ENCODE assay signal across 8 cellular contexts in the genomic region with DNA sequence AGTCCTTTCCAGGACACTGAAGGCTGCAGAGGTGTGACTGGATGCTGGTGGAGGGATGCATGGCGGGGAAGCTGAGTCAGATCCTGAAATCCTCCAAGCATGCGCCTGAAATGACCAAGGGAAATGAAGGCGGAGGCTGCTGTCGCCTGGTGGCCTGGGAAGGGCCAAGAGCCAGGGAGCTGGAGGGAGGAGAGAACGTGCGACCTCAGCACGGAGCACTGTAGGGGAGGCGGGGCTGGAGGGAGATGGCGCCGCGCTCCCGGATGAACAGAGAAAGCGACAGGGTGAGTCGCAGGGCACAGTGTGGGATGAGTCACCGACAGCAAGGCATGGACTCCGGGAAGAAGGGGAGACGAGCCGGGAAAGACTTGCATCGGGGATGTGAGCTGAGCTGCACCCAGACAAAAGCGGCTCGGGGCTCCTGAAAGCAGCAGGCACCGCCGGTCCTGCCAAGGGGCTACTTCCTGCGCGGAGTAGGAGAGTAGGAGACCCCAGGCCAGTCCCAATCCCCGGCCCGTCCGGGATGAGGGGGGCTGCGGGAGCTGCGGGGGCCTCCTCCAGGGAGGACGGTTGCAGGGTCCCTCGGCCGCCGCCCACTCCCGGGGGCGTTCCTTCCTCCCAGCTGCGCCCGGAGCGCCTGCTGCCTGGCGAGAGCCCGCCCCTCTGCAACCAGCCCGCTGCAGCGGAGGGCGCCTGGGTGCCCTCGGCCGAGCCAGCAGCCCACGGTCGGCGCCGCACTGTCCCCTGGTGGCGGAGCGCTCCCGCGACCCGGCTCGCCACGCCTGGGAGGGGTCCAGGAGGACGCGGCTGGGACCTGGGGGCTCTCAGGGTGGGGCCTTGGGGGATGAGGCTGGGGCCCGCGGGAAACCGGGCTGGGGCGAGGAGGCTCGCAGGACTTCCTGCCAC.
A peak's percentile ranks its signal among the peaks of the same experiment; 100 is the strongest.
DNase-seq lines count a peak whose midpoint lies in the region; ATAC-seq and TF ChIP-seq lines count a peak whose summit lies in the region.

No MANE protein-coding gene starts in this region.

- peak; percentile 36 for TF ChIP-seq POLR2A in GM18526 (IDR thresholded peaks at IDR 0.05; ENCODE audit: extremely low read depth, insufficient read length)

- ATAC-seq in HG03097 (IDR thresholded peaks at IDR 0.05; ENCODE audit: low FRiP score, unreplicated experiment) = peak; percentile 64

- H3K4me1 ChIP-seq in ACC112 (ENCODE audit: control insufficient read depth, insufficient read depth, low read length, unreplicated experiment) = peaks cover 26% of the 10 kb centered on the region

- peak; percentile 76 for DNase-seq in NCI-H2171 (lab: John Stamatoyannopoulos, UW)
- peak; percentile 70 for DNase-seq in central memory CD4-positive, alpha-beta T cell
- peak; percentile 99 for DNase-seq in islet precursor cell
- DNase-seq in stimulated activated CD4-positive, alpha-beta T cell treated with anti-CD3 and anti-CD28 coated beads, Interleukin-12 subunit alpha, Interleukin-12 subunit beta, amount 100 ng/mL, for 24 hours (ENCODE audit: low read depth in 2 of 2) = peak; percentile 65

- H3K79me2 ChIP-seq in ACC112 (ENCODE audit: control insufficient read depth, insufficient read depth, low read length, unreplicated experiment) = no peaks in the 10 kb centered on the region

- TF ChIP-seq CTCF in WI38 (IDR thresholded peaks at IDR 0.05; ENCODE audit: low read depth, low read length) = peak; percentile 71

- H2AFZ ChIP-seq in ACC112 (ENCODE audit: low read length, unreplicated experiment) = peak overlapping the region; percentile 67

- H3K27me3 ChIP-seq in ACC112 (ENCODE audit: insufficient read depth, low read length) = no peaks in the 10 kb centered on the region

- no peaks in the 10 kb centered on the region for H3K36me3 ChIP-seq in ACC112 (ENCODE audit: insufficient read depth, low read length)

- H3K4me3 ChIP-seq in ACC112 (ENCODE audit: low read depth, low read length) (peak overlapping the region; percentile 80), WI38 (ENCODE audit: low read depth, low read length) (peak overlapping the region; percentile 77)

- peak overlapping the region; percentile 98 for H3K27ac ChIP-seq in ACC112 (ENCODE audit: low read depth, low read length)

Comparison
In these comparisons a context has a peak if more than half of its experiments do, and no peak if none do; other contexts are left out.
1. Peak in every context shown above with its lines: DNase-seq, ATAC-seq, H3K4me3 ChIP-seq and H3K27ac ChIP-seq.